Comparison of ENCODE assay signal across 9 cellular contexts in genomic region chr20:23985790-23986225, GRCh38. TPM values are rescaled to one million over a fixed set of nuclear protein-coding genes. Genes with fewer than 3 reads are reported as not detected.
"Had no signal": no experiment of that assay in that cellular context is flagged by ENCODE, and none has a peak within 500 bp of the region (broad histone marks: within the 10 kb centered on the region; RNA-seq: fewer than 3 reads in every experiment).

No MANE protein-coding gene starts in this region.

RNA-seq across cellular contexts. Expression of gene GGTLC1, which starts 2.8 kb away (rescaled TPM):
- total RNA-seq: K562, LHCN-M2, MCF 10A, NCI-H460, OCI-LY7, Right ventricle myocardium inferior, RPMI7951, SJCRH30, SK-MEL-5 had no signal
